27 cellular contexts compared by ENCODE assay signal in the genomic region with DNA sequence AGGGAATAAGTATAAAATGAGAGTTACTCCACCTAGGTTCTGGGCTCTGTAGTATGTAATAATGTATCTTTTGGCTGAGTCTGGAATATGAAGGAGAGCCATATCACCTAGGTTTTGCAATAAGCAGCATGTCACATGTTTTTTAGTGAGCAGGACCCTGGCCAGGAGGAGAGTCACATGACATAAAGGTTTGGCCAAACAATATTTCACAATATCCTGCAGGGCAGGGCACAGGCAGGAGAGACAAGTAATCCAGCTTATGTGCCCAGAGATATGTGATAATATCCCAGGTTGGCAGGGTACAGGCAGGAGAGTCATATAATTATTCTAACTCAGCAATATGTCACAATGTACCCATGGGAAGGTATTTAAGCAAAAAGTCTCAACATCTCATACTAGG.
DNase-seq lines count a peak whose midpoint lies in the region; FAIRE-seq and TF ChIP-seq lines count a peak whose summit lies in the region.
"Had no signal": no experiment of that assay in that cellular context is flagged by ENCODE, and none has a peak within 500 bp of the region (broad histone marks: within the 10 kb centered on the region; RNA-seq: fewer than 3 reads in every experiment).

No MANE protein-coding gene starts in this region.

- H3K9me3 ChIP-seq in small intestine (ENCODE audit: control insufficient read depth, low read depth): no peaks in the 10 kb centered on the region
- H3K9me3 ChIP-seq: A549; BLaER1 treated with 17β-estradiol and CSF1 and Interleukin-3, amounts not matched to agents 10 nM and 100 nM; Caco-2 had no signal

- H3K27ac ChIP-seq in small intestine (ENCODE audit: low read depth in 1 of 2, low read length in 1 of 2): no peak overlapping the region
- H3K27ac ChIP-seq: 22Rv1; A549; BLaER1 treated with 17β-estradiol and CSF1 and Interleukin-3, amounts not matched to agents 10 nM and 100 nM; C4-2B had no signal

- no peak for FAIRE-seq in bronchial epithelial cell (lab: Jason Lieb, UNC)
- FAIRE-seq in small intestine (lab: Jason Lieb, UNC): no peak
- FAIRE-seq: A549, D721Med, GM12878, GM12892, GM18507 had no signal

- no peaks in the 10 kb centered on the region for H3K4me1 ChIP-seq in small intestine (ENCODE audit: control insufficient read depth in 2 of 2, insufficient read depth in 1 of 2, low read depth in 1 of 2, low read length in 1 of 2)
- H3K4me1 ChIP-seq: A549; BLaER1 treated with 17β-estradiol and CSF1 and Interleukin-3, amounts not matched to agents 10 nM and 100 nM; Caco-2 had no signal

- TF ChIP-seq CTCF in bronchial epithelial cell (IDR thresholded peaks at IDR 0.05; ENCODE audit: insufficient read depth, low read length, severe bottlenecking) (no peak), epithelial cell of esophagus (IDR thresholded peaks at IDR 0.05; ENCODE audit: insufficient read depth, low read depth, low read length, missing control alignments) (no peak), fibroblast of pulmonary artery (IDR thresholded peaks at IDR 0.05; ENCODE audit: low read length, missing control alignments) (no peak)

- peak; percentile 65 for DNase-seq in bronchial epithelial cell (ENCODE audit: low read depth)
- DNase-seq in epithelial cell of esophagus (ENCODE audit: low read depth): peak; percentile 60
- DNase-seq in fibroblast of pulmonary artery (ENCODE audit: low read depth): peak; percentile 37
- peak; percentile 11 for DNase-seq in small intestine
- DNase-seq in T-helper 1 cell: no peak
- DNase-seq in DMS 273 (lab: John Stamatoyannopoulos, UW; ENCODE audit: unreplicated experiment): no peak
- DNase-seq in NCI-H146 treated with DMSO at 0.1 percent for 48 hours (lab: John Stamatoyannopoulos, UW; ENCODE audit: unreplicated experiment): no peak
- DNase-seq: AML-193; Caco-2; Calu3; CD4-positive, alpha-beta T cell; CD8-positive, alpha-beta T cell; DMS 273 treated with DMSO at 0.1 percent for 48 hours; DMS153; DMS53; DMS79; DND-41; EL; GDM1 had no signal

- H3K36me3 ChIP-seq in bronchial epithelial cell (ENCODE audit: control insufficient read depth, insufficient read depth, low read length): no peaks in the 10 kb centered on the region
- no peaks in the 10 kb centered on the region for H3K36me3 ChIP-seq in small intestine (ENCODE audit: control insufficient read depth in 2 of 2, insufficient read depth in 2 of 2, low read length in 2 of 2)
- H3K36me3 ChIP-seq: BLaER1 treated with 17β-estradiol and CSF1 and Interleukin-3, amounts not matched to agents 10 nM and 100 nM had no signal

- H3K27me3 ChIP-seq in bronchial epithelial cell (ENCODE audit: control insufficient read depth, insufficient read depth, low read length): no peaks in the 10 kb centered on the region
- no peaks in the 10 kb centered on the region for H3K27me3 ChIP-seq in small intestine (ENCODE audit: control insufficient read depth in 2 of 2, insufficient read depth in 2 of 2, low read length in 2 of 2)
- H3K27me3 ChIP-seq: BLaER1 treated with 17β-estradiol and CSF1 and Interleukin-3, amounts not matched to agents 10 nM and 100 nM had no signal

- H3K4me3 ChIP-seq in bronchial epithelial cell (ENCODE audit: low read depth, low read length) (no peak overlapping the region), epithelial cell of esophagus (ENCODE audit: low read length) (no peak overlapping the region), fibroblast of pulmonary artery (replicated peaks; ENCODE audit: low read depth, low read length) (no peak overlapping the region), small intestine (ENCODE audit: low read depth in 1 of 2, low read length in 2 of 2) (no peak overlapping the region)
- H3K4me3 ChIP-seq: A549; BLaER1 treated with 17β-estradiol and CSF1 and Interleukin-3, amounts not matched to agents 10 nM and 100 nM; GM12878 had no signal

Comparison
In these comparisons a context has a peak if more than half of its experiments do, and no peak if none do; other contexts are left out.
1. DNase-seq: peak in bronchial epithelial cell (single experiment), epithelial cell of esophagus (single experiment), fibroblast of pulmonary artery (single experiment) and small intestine (single experiment); none in T-helper 1 cell (0 of 5), DMS 273 (single experiment) and NCI-H146 treated with DMSO at 0.1 percent for 48 hours (single experiment).